8 cellular contexts compared by ENCODE assay signal in genomic region chr6:16669227-16669626, GRCh38.
DNase-seq lines count a peak whose midpoint lies in the region; ATAC-seq, FAIRE-seq and TF ChIP-seq lines count a peak whose summit lies in the region.

No MANE protein-coding gene starts in this region.

- H3K4me3 ChIP-seq in breast epithelium, result no peak overlapping the region
- H3K4me3 ChIP-seq in keratinocyte (ENCODE audit: control insufficient read depth in 2 of 3, extremely low read depth in 1 of 3, insufficient read depth in 2 of 3, low read depth in 1 of 3, low read length in 3 of 3), result no peak overlapping the region

- peaks cover 2% of the 10 kb centered on the region for H3K79me2 ChIP-seq in keratinocyte (ENCODE audit: control insufficient read depth, insufficient read depth, low read length)

- CTCF ChIA-PET in MCF 10A (lab: Yijun Ruan, JAX), result interaction anchor here (0.7 kb wide), 1 partner anchor 266 kb away, joined by 4 read pairs; no protein-coding TSS in a partner anchor

- ATAC-seq in GM21737 (IDR thresholded peaks at IDR 0.05; ENCODE audit: unreplicated experiment), result no peak

- POLR2A ChIA-PET in MCF 10A (lab: Yijun Ruan, JAX), result interaction anchor here (0.6 to 1.2 kb wide), 2 partner anchors 10 to 14 kb away, joined by 3 to 4 read pairs; no protein-coding TSS in a partner anchor

- dilution Hi-C loops in keratinocyte (cut with MboI; ENCODE audit: extremely low pct_ligation_motif_present, low sequenced_read_pairs), result no loop called here

- H3K27ac Mint-ChIP-seq in MCF 10A (ENCODE audit: low read depth, unreplicated experiment) (peak overlapping the region; percentile 63), type B pancreatic cell (peak overlapping the region; percentile 16)

- H3K36me3 ChIP-seq in breast epithelium, result no peaks in the 10 kb centered on the region
- no peaks in the 10 kb centered on the region for H3K36me3 ChIP-seq in keratinocyte (ENCODE audit: control insufficient read depth in 2 of 2, extremely low read depth in 1 of 2, insufficient read depth in 2 of 2, low read length in 2 of 2)

- TF ChIP-seq POLR2A in breast epithelium (IDR thresholded peaks at IDR 0.05), result no peak

- H3K9me1 ChIP-seq in keratinocyte (ENCODE audit: control insufficient read depth, extremely low read depth, insufficient read depth, low read length), result no peaks in the 10 kb centered on the region

- H3K36me3 Mint-ChIP-seq in MCF 10A (ENCODE audit: insufficient read depth, unreplicated experiment) (peaks cover 6% of the 10 kb centered on the region), type B pancreatic cell (peaks cover 15% of the 10 kb centered on the region)

- H3K4me2 ChIP-seq in keratinocyte (ENCODE audit: control insufficient read depth, extremely low read depth, insufficient read depth, low read depth, low read length), result peak overlapping the region; percentile 72

- peak; percentile 85 for FAIRE-seq in keratinocyte (lab: Jason Lieb, UNC)

- H3K4me1 Mint-ChIP-seq in MCF 10A (ENCODE audit: insufficient read depth, unreplicated experiment), result peaks cover 33% of the 10 kb centered on the region
- peaks cover 17% of the 10 kb centered on the region for H3K4me1 Mint-ChIP-seq in type B pancreatic cell (ENCODE audit: unreplicated experiment)

- H3K4me1 ChIP-seq in breast epithelium (no peaks in the 10 kb centered on the region), keratinocyte (ENCODE audit: control insufficient read depth, extremely low read depth, insufficient read depth, low read length) (peaks cover 40% of the 10 kb centered on the region)

- H3K27me3 Mint-ChIP-seq in MCF 10A (ENCODE audit: insufficient read depth, unreplicated experiment) (no peaks in the 10 kb centered on the region), type B pancreatic cell (no peaks in the 10 kb centered on the region)

- DNase-seq in MCF 10A (ENCODE audit: unreplicated experiment) (peak; percentile 77), breast epithelium (ENCODE audit: low spot score in 2 of 2) (no peak), keratinocyte (ENCODE audit: low read depth, low spot score) (no peak), type B pancreatic cell (ENCODE audit: extremely low spot score, unreplicated experiment) (no peak), DMS 273 treated with DMSO at 0.1 percent for 48 hours (lab: John Stamatoyannopoulos, UW) (no peak), nucleus accumbens (lab: John Stamatoyannopoulos, UW) (no peak)
- DNase-seq in activated CD8-positive, alpha-beta memory T cell treated with anti-CD3 and anti-CD28 coated beads, Interleukin-2, amount 50 U/mL, for 24 hours (ENCODE audit: extremely low read depth), result peak; percentile 59

- H3K9me3 Mint-ChIP-seq in MCF 10A (ENCODE audit: unreplicated experiment) (peaks cover 7% of the 10 kb centered on the region), type B pancreatic cell (peaks cover 4% of the 10 kb centered on the region)

- no peaks in the 10 kb centered on the region for H4K20me1 ChIP-seq in keratinocyte (ENCODE audit: control insufficient read depth, extremely low read depth, insufficient read depth, low read length)

- intact Hi-C loops in MCF 10A (cut with micrococcal nuclease), result no loop called here
- intact Hi-C loops in breast epithelium (cut with DNase I; ENCODE audit: low total_unique reads), result no loop called here

- no peak overlapping the region for H3K27ac ChIP-seq in breast epithelium
- peak overlapping the region; percentile 77 for H3K27ac ChIP-seq in keratinocyte (ENCODE audit: control insufficient read depth, insufficient read depth, low read length)

- peak overlapping the region; percentile 55 for H2AFZ ChIP-seq in keratinocyte (ENCODE audit: control insufficient read depth, low read length)

- H3K4me3 Mint-ChIP-seq in MCF 10A (ENCODE audit: unreplicated experiment) (no peak overlapping the region), type B pancreatic cell (no peak overlapping the region)

- BruUV-seq in MCF 10A (replicated peaks; lab: Mats Ljungman, UMichigan), result no TSS peak

- H3K9ac ChIP-seq in keratinocyte (ENCODE audit: control insufficient read depth, extremely low read depth, insufficient read depth, low read length), result peak overlapping the region; percentile 46

- H3K27me3 ChIP-seq in breast epithelium (no peaks in the 10 kb centered on the region), keratinocyte (ENCODE audit: control insufficient read depth, extremely low read depth, insufficient read depth, low read length) (no peaks in the 10 kb centered on the region)

- TF ChIP-seq CTCF in MCF 10A (IDR thresholded peaks at IDR 0.05; ENCODE audit: unreplicated experiment) (no peak), breast epithelium (IDR thresholded peaks at IDR 0.05) (no peak), keratinocyte (optimal IDR thresholded peaks at IDR 0.05 in 1 of 3, IDR thresholded peaks at IDR 0.05 in 1 of 3, conservative IDR thresholded peaks at IDR 0.05 in 1 of 3; ENCODE audit: extremely low read depth in 1 of 3, insufficient read depth in 2 of 3, low read length in 3 of 3) (no peak), type B pancreatic cell (conservative IDR thresholded peaks at IDR 0.05) (no peak)

- H3K9me3 ChIP-seq in breast epithelium, result no peaks in the 10 kb centered on the region
- no peaks in the 10 kb centered on the region for H3K9me3 ChIP-seq in keratinocyte (ENCODE audit: control insufficient read depth, low read depth, low read length)

Comparison
In these comparisons a context has a peak if more than half of its experiments do, and no peak if none do; other contexts are left out.
1. DNase-seq: peak in MCF 10A (single experiment) and activated CD8-positive, alpha-beta memory T cell treated with anti-CD3 and anti-CD28 coated beads, Interleukin-2, amount 50 U/mL, for 24 hours (single experiment); none in breast epithelium (0 of 2), keratinocyte (single experiment), type B pancreatic cell (single experiment), DMS 273 treated with DMSO at 0.1 percent for 48 hours (single experiment) and nucleus accumbens (0 of 56).